In genomic region chr19:47340477-47341208, GRCh38 we compare ENCODE assay signal across 29 cellular contexts. TPM values are rescaled to one million over a fixed set of nuclear protein-coding genes. Genes with fewer than 3 reads are reported as not detected.
DNase-seq lines count a peak whose midpoint lies in the region; ATAC-seq, FAIRE-seq and TF ChIP-seq lines count a peak whose summit lies in the region.
"Had no signal": no experiment of that assay in that cellular context is flagged by ENCODE, and none has a peak within 500 bp of the region (broad histone marks: within the 10 kb centered on the region; RNA-seq: fewer than 3 reads in every experiment).

No MANE protein-coding gene starts in this region.

- TF ChIP-seq POLR2A in HepG2 (IDR thresholded peaks at IDR 0.05; ENCODE audit: insufficient read depth in 1 of 2, low read depth in 2 of 2, low read length in 2 of 2) (no peak), right lobe of liver (IDR thresholded peaks at IDR 0.05) (no peak), heart left ventricle (IDR thresholded peaks at IDR 0.05) (no peak)

- H3K9me3 ChIP-seq in HepG2 (ENCODE audit: low read length), result no peaks in the 10 kb centered on the region
- no peaks in the 10 kb centered on the region for H3K9me3 ChIP-seq in right lobe of liver
- H3K9me3 ChIP-seq in kidney (ENCODE audit: control insufficient read depth in 1 of 2, low read length in 2 of 2), result no peaks in the 10 kb centered on the region
- H3K9me3 ChIP-seq in neutrophil, result no peaks in the 10 kb centered on the region
- H3K9me3 ChIP-seq in heart left ventricle, result no peaks in the 10 kb centered on the region
- H3K9me3 ChIP-seq: BE2C; BLaER1 treated with 17β-estradiol and CSF1 and Interleukin-3, amounts not matched to agents 10 nM and 100 nM; HAP-1 had no signal

- 60% methylated on average over 19 of the region's 29 CpGs for WGBS in HepG2 (ENCODE audit: low lambda C conversion rate)
- 81% methylated on average over 5 of the region's 29 CpGs for WGBS in right lobe of liver (ENCODE audit: insufficient coverage, low coverage, low lambda C conversion rate, missing lambda C conversion rate)
- WGBS in heart left ventricle, 4 donors, result 92 to 94% (median 93%) methylated on average over 20 to 29 of the region's 29 CpGs

- intact Hi-C loops in HepG2 (cut with micrococcal nuclease; ENCODE audit: unreplicated experiment), result no loop called here
- intact Hi-C loops in right lobe of liver (cut with DNase I), result no loop called here
- intact Hi-C loops in kidney (cut with DNase I), result no loop called here
- intact Hi-C loops in heart left ventricle (cut with DNase I), result no loop called here

- H2AFZ ChIP-seq in HepG2 (ENCODE audit: low read length), result no peak overlapping the region
- H2AFZ ChIP-seq: GM23338 had no signal

- H3K27me3 ChIP-seq in HepG2 (ENCODE audit: control insufficient read depth in 1 of 2, insufficient read depth in 2 of 2, low read length in 2 of 2), result no peaks in the 10 kb centered on the region; a peak in 2 of 5 replicates
- no peaks in the 10 kb centered on the region for H3K27me3 ChIP-seq in right lobe of liver
- no peaks in the 10 kb centered on the region for H3K27me3 ChIP-seq in neutrophil
- no peaks in the 10 kb centered on the region for H3K27me3 ChIP-seq in heart left ventricle
- H3K27me3 ChIP-seq: BE2C; BLaER1 treated with 17β-estradiol and CSF1 and Interleukin-3, amounts not matched to agents 10 nM and 100 nM had no signal

- H3K4me2 ChIP-seq in HepG2 (ENCODE audit: low read depth, low read length), result no peak overlapping the region
- H3K4me2 ChIP-seq: BLaER1 treated with 17β-estradiol and CSF1 and Interleukin-3, amounts not matched to agents 10 nM and 100 nM; GM23338 had no signal

- H3K27ac ChIP-seq in HepG2 (ENCODE audit: extremely low read length, insufficient read depth, low read length) (no peak overlapping the region), right lobe of liver (no peak overlapping the region), kidney (ENCODE audit: low read depth in 2 of 2, low read length in 2 of 2) (no peak overlapping the region), neutrophil (peak overlapping the region; percentile 99), heart left ventricle (no peak overlapping the region)
- H3K27ac ChIP-seq: 22Rv1; BLaER1 treated with 17β-estradiol and CSF1 and Interleukin-3, amounts not matched to agents 10 nM and 100 nM had no signal

- TF ChIP-seq EP300 in HepG2 (IDR thresholded peaks at IDR 0.05; ENCODE audit: low read depth in 2 of 2, low read length in 2 of 2) (no peak), HepG2 (CRISPR knock-in tag; IDR thresholded peaks at IDR 0.05; ENCODE audit: borderline replicate concordance) (no peak)

- FAIRE-seq in HepG2 (lab: Jason Lieb, UNC), result no peak
- FAIRE-seq in kidney (lab: Jason Lieb, UNC), result no peak
- FAIRE-seq: A204.1, GM12891, GM18507, H54 had no signal

- H3K9ac ChIP-seq in HepG2 (ENCODE audit: insufficient read depth, low read depth, low read length) (no peak overlapping the region), kidney (ENCODE audit: low read length in 2 of 2) (no peak overlapping the region)
- H3K9ac ChIP-seq: BLaER1 treated with 17β-estradiol and CSF1 and Interleukin-3, amounts not matched to agents 10 nM and 100 nM had no signal

- TF ChIP-seq CTCF in HepG2 (CRISPR knock-in tag; IDR thresholded peaks at IDR 0.05) (no peak), right lobe of liver (IDR thresholded peaks at IDR 0.05) (no peak), kidney (IDR thresholded peaks at IDR 0.05; ENCODE audit: borderline replicate concordance, extremely low read depth, insufficient read depth) (no peak), neutrophil (IDR thresholded peaks at IDR 0.05) (no peak), heart left ventricle (IDR thresholded peaks at IDR 0.05) (no peak)

- in situ Hi-C loops in HepG2 (cut with HindIII; ENCODE audit: extremely low pct_ligation_motif_present, low pct_unique_long_range_greater_than_20kb), result no loop called here

- H3K79me2 ChIP-seq in HepG2 (ENCODE audit: insufficient read depth, low read length), result no peaks in the 10 kb centered on the region

- BruUV-seq in HepG2 (replicated peaks; lab: Mats Ljungman, UMichigan), result no TSS peak

- H3K4me3 ChIP-seq in HepG2 (replicated peaks in 1 of 3; ENCODE audit: insufficient read depth in 1 of 3, low read depth in 2 of 3, low read length in 3 of 3), result no peak overlapping the region
- H3K4me3 ChIP-seq in right lobe of liver, result no peak overlapping the region
- no peak overlapping the region for H3K4me3 ChIP-seq in kidney (ENCODE audit: low read length in 2 of 2)
- H3K4me3 ChIP-seq in neutrophil (ENCODE audit: low read depth in 1 of 2, low read length in 1 of 2), result no peak overlapping the region
- no peak overlapping the region for H3K4me3 ChIP-seq in heart left ventricle
- H3K4me3 ChIP-seq: BLaER1 treated with 17β-estradiol and CSF1 and Interleukin-3, amounts not matched to agents 10 nM and 100 nM; GM23338; HAP-1 had no signal

- DNase-seq in HepG2 (ENCODE audit: low spot score) (no peak), right lobe of liver (no peak), kidney (peak; percentile 70), heart left ventricle (no peak), COLO829 (ENCODE audit: low spot score) (no peak), MV-4-11 (lab: John Stamatoyannopoulos, UW) (no peak)
- DNase-seq: ACHN; AML-193; BE2C; Calu3; CD4-positive, alpha-beta T cell; CD8-positive, alpha-beta memory T cell; COR-L47; DMS53; DMS79 treated with DMSO at 0.1 percent for 48 hours; GF-D8; HFFc6 had no signal

- no peak for TF ChIP-seq RAD21 in HepG2 (CRISPR knock-in tag; IDR thresholded peaks at IDR 0.05)

- CTCF ChIA-PET in HepG2 (lab: Yijun Ruan, JAX; ENCODE audit: low intra/inter-chr PET ratio, low total read pairs), result no interaction called here

- POLR2A ChIA-PET in HepG2 (lab: Yijun Ruan, JAX), result no interaction called here

- ATAC-seq in HepG2 (no peak; the same call in 2 of the 3 replicates), right lobe of liver (no peak), heart left ventricle (no peak), HG02610 (IDR thresholded peaks at IDR 0.05; ENCODE audit: unreplicated experiment) (no peak)
- ATAC-seq: GM23338 had no signal

- H3K4me1 ChIP-seq in HepG2 (ENCODE audit: insufficient read depth, low read length) (peaks cover 13% of the 10 kb centered on the region), right lobe of liver (no peaks in the 10 kb centered on the region), kidney (ENCODE audit: control insufficient read depth in 1 of 2, insufficient read depth in 1 of 2, low read depth in 1 of 2, low read length in 2 of 2) (no peaks in the 10 kb centered on the region), neutrophil (ENCODE audit: control insufficient read depth in 1 of 2, insufficient read depth in 1 of 2, low read depth in 1 of 2, low read length in 1 of 2) (peaks cover 39 to 55% of the 10 kb centered on the region in 2 experiments), heart left ventricle (peaks cover 0 to 16% (median 0%) of the 10 kb centered on the region in 12 donors)
- H3K4me1 ChIP-seq: BE2C, HAP-1 had no signal

- no peaks in the 10 kb centered on the region for H3K36me3 ChIP-seq in HepG2 (replicated peaks in 1 of 2; ENCODE audit: control insufficient read depth in 1 of 2, insufficient read depth in 2 of 2, low read length in 2 of 2)
- H3K36me3 ChIP-seq in right lobe of liver, result no peaks in the 10 kb centered on the region
- no peaks in the 10 kb centered on the region for H3K36me3 ChIP-seq in kidney (ENCODE audit: control insufficient read depth in 1 of 2, insufficient read depth in 2 of 2, low read length in 2 of 2)
- peaks cover 66% of the 10 kb centered on the region for H3K36me3 ChIP-seq in neutrophil
- H3K36me3 ChIP-seq in heart left ventricle, result no peaks in the 10 kb centered on the region
- H3K36me3 ChIP-seq: BE2C, HAP-1 had no signal

- no peaks in the 10 kb centered on the region for H4K20me1 ChIP-seq in HepG2 (ENCODE audit: insufficient read depth, low read length)
- H4K20me1 ChIP-seq: BLaER1 treated with 17β-estradiol and CSF1 and Interleukin-3, amounts not matched to agents 10 nM and 100 nM had no signal

RNA-seq across cellular contexts. Expression of gene DHX34, which starts 8.5 kb away (rescaled TPM):
- total RNA-seq in HepG2 (2016; rRNA removed; fragmentation: Illumina TruSeq; extraction: Trizol) (8.0 and 12.0 TPM in 2 replicates), right lobe of liver (10 to 100 TPM in 1 of 6 experiments, 1 to 10 TPM in 5; 5.2 to 11.9 (median 8.7) TPM), kidney (13.6 TPM), heart left ventricle (10 to 100 TPM in 2 of 9 donors, 1 to 10 TPM in 7; 3.7 to 10.6 (median 6.7) TPM)
- total RNA-seq in HepG2 (2016; cell fraction: cytosol; rRNA removed; fragmentation: Illumina TruSeq; extraction: Trizol; ENCODE audit: low read depth), result 11.3 and 11.4 TPM in 2 replicates
- 6.8 and 12.8 TPM in 2 replicates for total RNA-seq in HepG2 (2016; cell fraction: insoluble cytoplasmic fraction; rRNA removed; fragmentation: Illumina TruSeq; extraction: Trizol)
- 8.6 and 9.9 TPM in 2 replicates for total RNA-seq in HepG2 (2016; cell fraction: membrane; rRNA removed; fragmentation: Illumina TruSeq; extraction: Trizol)
- total RNA-seq in HepG2 (2016; cell fraction: nucleus; rRNA removed; fragmentation: Illumina TruSeq; extraction: Trizol), result 12.8 and 13.1 TPM in 2 replicates
- polyA plus RNA-seq in HepG2 (2011; rRNA removed) (9.2 and 12.5 TPM in 2 replicates), kidney (ENCODE audit: insufficient read depth, low read depth, low replicate concordance) (7.2 TPM), heart left ventricle (10 to 100 TPM in 1 of 2 donors, 1 to 10 TPM in 1; 6.1 to 13.3 TPM)
- polyA plus RNA-seq in HepG2 (2011; cell fraction: cytosol; rRNA removed), result 4.0 and 5.9 TPM in 2 replicates
- 50.6 and 52.9 TPM in 2 replicates for polyA plus RNA-seq in HepG2 (2011; cell fraction: nucleus; rRNA removed)
- 6.5 and 9.0 TPM in 2 replicates for polyA plus RNA-seq in HepG2 (2012)
- 2.1 and 2.4 TPM in 2 replicates for polyA plus RNA-seq in HepG2 (2016; cell fraction: cytosol; fragmentation: Illumina TruSeq; extraction: Trizol; ENCODE audit: low read depth)
- polyA plus RNA-seq in HepG2 (2016; cell fraction: insoluble cytoplasmic fraction; fragmentation: Illumina TruSeq; extraction: Trizol; ENCODE audit: low read depth), result 6.9 and 11.0 TPM in 2 replicates
- polyA plus RNA-seq in HepG2 (2016; cell fraction: membrane; fragmentation: Illumina TruSeq; extraction: Trizol; ENCODE audit: low read depth), result 3.7 and 4.3 TPM in 2 replicates
- polyA plus RNA-seq in HepG2 (2016; cell fraction: nucleus; fragmentation: Illumina TruSeq; extraction: Trizol; ENCODE audit: insufficient read depth, low read depth), result 28.7 and 30.5 TPM in 2 replicates
- polyA minus RNA-seq in HepG2 (2011; rRNA and poly(A)+ RNA removed; ENCODE audit: low replicate concordance), result 18.8 and 19.4 TPM in 2 replicates
- polyA minus RNA-seq in HepG2 (2011; cell fraction: cytosol; rRNA and poly(A)+ RNA removed), result 3.9 and 7.7 TPM in 2 replicates
- 16.0 and 18.4 TPM in 2 replicates for polyA minus RNA-seq in HepG2 (2011; cell fraction: nucleus; rRNA and poly(A)+ RNA removed)

RNA-seq across cellular contexts. Expression of gene C5AR2, which starts 8.7 kb away (rescaled TPM):
- total RNA-seq in HepG2 (2016; rRNA removed; fragmentation: Illumina TruSeq; extraction: Trizol) (0.09 TPM in 1 of 2 replicates, not detected in the other), right lobe of liver (1 to 10 TPM; 1.1 to 6.6 (median 3.7) TPM), kidney (2.5 TPM), heart left ventricle (1 to 10 TPM in 3 of 9 donors, under 1 TPM in 6; 0.12 to 3.3 (median 0.94) TPM)
- not detected in 2 replicates for total RNA-seq in HepG2 (2016; cell fraction: cytosol; rRNA removed; fragmentation: Illumina TruSeq; extraction: Trizol; ENCODE audit: low read depth)
- total RNA-seq in HepG2 (2016; cell fraction: insoluble cytoplasmic fraction; rRNA removed; fragmentation: Illumina TruSeq; extraction: Trizol), result not detected in 2 replicates
- total RNA-seq in HepG2 (2016; cell fraction: membrane; rRNA removed; fragmentation: Illumina TruSeq; extraction: Trizol), result 0.07 TPM in 1 of 2 replicates, not detected in the other
- not detected in 2 replicates for total RNA-seq in HepG2 (2016; cell fraction: nucleus; rRNA removed; fragmentation: Illumina TruSeq; extraction: Trizol)
- polyA plus RNA-seq in HepG2 (2011; rRNA removed) (0.24 and 0.26 TPM in 2 replicates), kidney (ENCODE audit: insufficient read depth, low read depth, low replicate concordance) (3.0 TPM), heart left ventricle (under 1 TPM; 0.23 to 0.55 TPM)
- polyA plus RNA-seq in HepG2 (2011; cell fraction: cytosol; rRNA removed), result 0.18 and 0.28 TPM in 2 replicates
- polyA plus RNA-seq in HepG2 (2011; cell fraction: nucleus; rRNA removed), result 0.50 and 0.66 TPM in 2 replicates
- polyA plus RNA-seq in HepG2 (2012), result 0.20 and 0.30 TPM in 2 replicates
- not detected in 2 replicates for polyA plus RNA-seq in HepG2 (2016; cell fraction: cytosol; fragmentation: Illumina TruSeq; extraction: Trizol; ENCODE audit: low read depth)
- polyA plus RNA-seq in HepG2 (2016; cell fraction: insoluble cytoplasmic fraction; fragmentation: Illumina TruSeq; extraction: Trizol; ENCODE audit: low read depth), result not detected in 2 replicates
- not detected in 2 replicates for polyA plus RNA-seq in HepG2 (2016; cell fraction: membrane; fragmentation: Illumina TruSeq; extraction: Trizol; ENCODE audit: low read depth)
- polyA plus RNA-seq in HepG2 (2016; cell fraction: nucleus; fragmentation: Illumina TruSeq; extraction: Trizol; ENCODE audit: insufficient read depth, low read depth), result not detected in 2 replicates
- polyA minus RNA-seq in HepG2 (2011; rRNA and poly(A)+ RNA removed; ENCODE audit: low replicate concordance), result 0.48 and 6.7 TPM in 2 replicates
- polyA minus RNA-seq in HepG2 (2011; cell fraction: cytosol; rRNA and poly(A)+ RNA removed), result 0.10 and 0.18 TPM in 2 replicates
- 0.25 TPM in 1 of 2 replicates, not detected in the other for polyA minus RNA-seq in HepG2 (2011; cell fraction: nucleus; rRNA and poly(A)+ RNA removed)
- total RNA-seq: G401 had no signal
- polyA plus RNA-seq: GM23338 had no signal

RNA-seq across cellular contexts. Expression of gene C5AR1, which starts 31.0 kb away (rescaled TPM):
- 0.07 TPM in 1 of 2 replicates, not detected in the other for total RNA-seq in HepG2 (2016; rRNA removed; fragmentation: Illumina TruSeq; extraction: Trizol)
- total RNA-seq in HepG2 (2016; cell fraction: cytosol; rRNA removed; fragmentation: Illumina TruSeq; extraction: Trizol; ENCODE audit: low read depth), result 0.71 TPM in 1 of 2 replicates, not detected in the other
- 0.15 TPM in 1 of 2 replicates, not detected in the other for total RNA-seq in HepG2 (2016; cell fraction: insoluble cytoplasmic fraction; rRNA removed; fragmentation: Illumina TruSeq; extraction: Trizol)
- total RNA-seq in HepG2 (2016; cell fraction: membrane; rRNA removed; fragmentation: Illumina TruSeq; extraction: Trizol), result 0.07 TPM in 1 of 2 replicates, not detected in the other
- total RNA-seq in HepG2 (2016; cell fraction: nucleus; rRNA removed; fragmentation: Illumina TruSeq; extraction: Trizol), result not detected in 2 replicates
- polyA plus RNA-seq in HepG2 (2011; rRNA removed), result 1.6 and 3.9 TPM in 2 replicates
- polyA plus RNA-seq in HepG2 (2011; cell fraction: cytosol; rRNA removed), result 0.85 and 2.3 TPM in 2 replicates
- 0.59 and 1.6 TPM in 2 replicates for polyA plus RNA-seq in HepG2 (2011; cell fraction: nucleus; rRNA removed)
- 4.2 and 10.7 TPM in 2 replicates for polyA plus RNA-seq in HepG2 (2012)
- not detected in 2 replicates for polyA plus RNA-seq in HepG2 (2016; cell fraction: cytosol; fragmentation: Illumina TruSeq; extraction: Trizol; ENCODE audit: low read depth)
- 0.44 TPM in 1 of 2 replicates, not detected in the other for polyA plus RNA-seq in HepG2 (2016; cell fraction: insoluble cytoplasmic fraction; fragmentation: Illumina TruSeq; extraction: Trizol; ENCODE audit: low read depth)
- polyA plus RNA-seq in HepG2 (2016; cell fraction: membrane; fragmentation: Illumina TruSeq; extraction: Trizol; ENCODE audit: low read depth), result 0.09 TPM in 1 of 2 replicates, not detected in the other
- polyA plus RNA-seq in HepG2 (2016; cell fraction: nucleus; fragmentation: Illumina TruSeq; extraction: Trizol; ENCODE audit: insufficient read depth, low read depth), result 0.45 and 1.1 TPM in 2 replicates
- polyA minus RNA-seq in HepG2 (2011; rRNA and poly(A)+ RNA removed; ENCODE audit: low replicate concordance), result 2.5 and 3.0 TPM in 2 replicates
- 1.8 and 2.6 TPM in 2 replicates for polyA minus RNA-seq in HepG2 (2011; cell fraction: cytosol; rRNA and poly(A)+ RNA removed)
- 0.39 and 0.75 TPM in 2 replicates for polyA minus RNA-seq in HepG2 (2011; cell fraction: nucleus; rRNA and poly(A)+ RNA removed)
- 10 to 100 TPM in 1 of 6 experiments, 1 to 10 TPM in 5; 3.3 to 19.8 (median 5.9) TPM for total RNA-seq in right lobe of liver
- 26.6 TPM for total RNA-seq in kidney
- 6.5 TPM for polyA plus RNA-seq in kidney (ENCODE audit: insufficient read depth, low read depth, low replicate concordance)
- 10 to 100 TPM in 3 of 9 donors, 1 to 10 TPM in 6; 3.0 to 37.9 (median 7.5) TPM for total RNA-seq in heart left ventricle
- polyA plus RNA-seq in heart left ventricle, result 1 to 10 TPM in 1 of 2 donors, under 1 TPM in 1; 0.80 to 5.6 TPM
- total RNA-seq: Daoy, GM23338 had no signal
- polyA plus RNA-seq: CD8-positive, alpha-beta memory T cell had no signal
